Comparison of ENCODE assay signal across 16 cellular contexts in genomic region chr21:40155563-40155962, GRCh38.
A peak's percentile ranks its signal among the peaks of the same experiment; 100 is the strongest.
DNase-seq lines count a peak whose midpoint lies in the region; ATAC-seq lines count a peak whose summit lies in the region.
"Had no signal": no experiment of that assay in that cellular context is flagged by ENCODE, and none has a peak within 500 bp of the region (broad histone marks: within the 10 kb centered on the region; RNA-seq: fewer than 3 reads in every experiment).

No MANE protein-coding gene starts in this region.

- H3K27me3 ChIP-seq in neuronal stem cell (ENCODE audit: control insufficient read depth in 3 of 3, insufficient read depth in 3 of 3, low read depth in 1 of 3, low read length in 3 of 3): no peaks in the 10 kb centered on the region
- H3K27me3 ChIP-seq: BE2C; BLaER1 treated with 17β-estradiol and CSF1 and Interleukin-3, amounts not matched to agents 10 nM and 100 nM had no signal

- intact Hi-C loops in sciatic nerve (cut with DNase I): no loop called here

- no CpG with 5 or more reads among the region's 7 CpGs for WGBS in neuronal stem cell (ENCODE audit: extremely low coverage in 2 of 2, insufficient read length in 2 of 2, insufficient replicate concordance in 1 of 2), 2 donors

- no peak overlapping the region for H3K14ac ChIP-seq in neuronal stem cell (ENCODE audit: low read length)

- no peak overlapping the region for H3K9ac ChIP-seq in neuronal stem cell (ENCODE audit: low read depth, low read length, poor library complexity)
- H3K9ac ChIP-seq: BLaER1 treated with 17β-estradiol and CSF1 and Interleukin-3, amounts not matched to agents 10 nM and 100 nM had no signal

- no peak overlapping the region for H2AFZ ChIP-seq in neuronal stem cell (ENCODE audit: low read length)

- no peak overlapping the region for H3K27ac ChIP-seq in neuronal stem cell (replicated peaks; ENCODE audit: low read length)
- H3K27ac ChIP-seq: BLaER1 treated with 17β-estradiol and CSF1 and Interleukin-3, amounts not matched to agents 10 nM and 100 nM; C4-2B had no signal

- H3K9me3 ChIP-seq in neuronal stem cell (replicated peaks in 1 of 2; ENCODE audit: control insufficient read depth in 2 of 2, insufficient read depth in 1 of 2, low read depth in 1 of 2, low read length in 2 of 2): no peaks in the 10 kb centered on the region
- H3K9me3 ChIP-seq: BE2C; BLaER1 treated with 17β-estradiol and CSF1 and Interleukin-3, amounts not matched to agents 10 nM and 100 nM; Caco-2 had no signal

- no peak overlapping the region for H2BK15ac ChIP-seq in neuronal stem cell (ENCODE audit: low read length)

- H2BK12ac ChIP-seq in neuronal stem cell (ENCODE audit: low read length): no peak overlapping the region

- H3K4me3 ChIP-seq in neuronal stem cell (ENCODE audit: low read length in 2 of 2): no peak overlapping the region
- H3K4me3 ChIP-seq: BLaER1 treated with 17β-estradiol and CSF1 and Interleukin-3, amounts not matched to agents 10 nM and 100 nM had no signal

- H3K4me1 ChIP-seq in neuronal stem cell (ENCODE audit: control insufficient read depth in 2 of 2, insufficient read depth in 1 of 2, low read depth in 1 of 2, low read length in 2 of 2): peaks cover 2 to 8% of the 10 kb centered on the region in 2 donors
- H3K4me1 ChIP-seq: BE2C, Caco-2 had no signal

- H3K4ac ChIP-seq in neuronal stem cell (ENCODE audit: low read length): no peak overlapping the region

- no peak overlapping the region for H2BK5ac ChIP-seq in neuronal stem cell (ENCODE audit: low read length)

- peak overlapping the region; percentile 56 for H2AK5ac ChIP-seq in neuronal stem cell (ENCODE audit: low read depth, low read length)

- ATAC-seq in sciatic nerve (peak; percentile 43), GM21576 (IDR thresholded peaks at IDR 0.05; ENCODE audit: unreplicated experiment) (no peak), HG02798 (IDR thresholded peaks at IDR 0.05; ENCODE audit: poor library complexity, unreplicated experiment) (no peak)
- ATAC-seq: CD8-positive, alpha-beta T cell had no signal

- H4K91ac ChIP-seq in neuronal stem cell (ENCODE audit: low read depth, low read length, poor library complexity): no peak overlapping the region

- H3K18ac ChIP-seq in neuronal stem cell (ENCODE audit: low read length): no peak overlapping the region

- no peak overlapping the region for H4K8ac ChIP-seq in neuronal stem cell (ENCODE audit: low read depth, low read length)

- no peaks in the 10 kb centered on the region for H3K36me3 ChIP-seq in neuronal stem cell (replicated peaks in 1 of 2; ENCODE audit: control insufficient read depth in 2 of 2, insufficient read depth in 2 of 2, low read length in 2 of 2)
- H3K36me3 ChIP-seq: BE2C; BLaER1 treated with 17β-estradiol and CSF1 and Interleukin-3, amounts not matched to agents 10 nM and 100 nM had no signal

- no peak overlapping the region for H3K23ac ChIP-seq in neuronal stem cell (ENCODE audit: low read depth, low read length, poor library complexity)

- no peaks in the 10 kb centered on the region for H3K79me1 ChIP-seq in neuronal stem cell (ENCODE audit: low read depth, low read length)

- H3K4me2 ChIP-seq in neuronal stem cell (ENCODE audit: insufficient read depth, low read length, poor library complexity, severe bottlenecking): no peak overlapping the region

- DNase-seq in neuronal stem cell (ENCODE audit: low spot score) (no peak), sciatic nerve (ENCODE audit: low spot score) (no peak), SIG-M5 treated with dmso at 0.1 percent for 504 hours (lab: John Stamatoyannopoulos, UW; ENCODE audit: unreplicated experiment) (no peak)
- DNase-seq: 8988T; ACHN; BE2C; Caco-2; Calu3; CD4-positive, alpha-beta T cell; CD8-positive, alpha-beta T cell; DMS79 treated with DMSO at 0.1 percent for 48 hours; GF-D8 had no signal

- no peak overlapping the region for H2BK120ac ChIP-seq in neuronal stem cell (ENCODE audit: low read depth, low read length)
